Comparison of ENCODE assay signal across 15 cellular contexts in the genomic region with DNA sequence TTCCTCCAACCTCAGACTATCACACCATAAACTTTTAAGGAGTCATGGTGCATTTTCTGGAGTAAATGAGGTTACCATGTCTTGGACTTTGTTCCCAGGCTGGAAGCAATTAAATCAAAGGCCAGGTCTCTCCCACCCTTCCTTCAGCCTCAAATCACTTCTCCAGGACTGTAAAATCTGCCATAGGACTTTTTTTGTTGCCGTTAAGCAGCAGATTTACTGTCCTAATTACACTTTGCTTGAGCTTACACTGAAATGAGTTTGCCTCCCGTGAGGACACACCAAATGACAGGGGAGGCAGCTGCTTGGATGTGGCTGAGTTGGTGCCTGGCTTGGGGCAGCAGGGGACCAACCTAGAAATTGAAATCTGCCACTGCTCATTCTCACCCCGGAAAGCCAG. TPM values are rescaled to one million over a fixed set of nuclear protein-coding genes. Genes with fewer than 3 reads are reported as not detected.
DNase-seq lines count a peak whose midpoint lies in the region; ATAC-seq and TF ChIP-seq lines count a peak whose summit lies in the region.
"Had no signal": no experiment of that assay in that cellular context is flagged by ENCODE, and none has a peak within 500 bp of the region (broad histone marks: within the 10 kb centered on the region; RNA-seq: fewer than 3 reads in every experiment).

No MANE protein-coding gene starts in this region.

- in situ Hi-C loops in G401 (cut with HindIII; ENCODE audit: low sequenced_read_pairs) = no loop called here

- CTCF ChIA-PET in HEK293T (lab: Yijun Ruan, JAX) = no interaction called here

- peak overlapping the region; percentile 14 for H3K9ac ChIP-seq in neural progenitor cell

- H3K4me3 ChIP-seq in neural progenitor cell = no peak overlapping the region

- no peaks in the 10 kb centered on the region for H3K9me3 Mint-ChIP-seq in neural progenitor cell
- H3K9me3 Mint-ChIP-seq: HFFc6 had no signal

- no peak overlapping the region for H3K4me3 Mint-ChIP-seq in neural progenitor cell
- H3K4me3 Mint-ChIP-seq: HFFc6 had no signal

- H3K36me3 ChIP-seq in neural progenitor cell = no peaks in the 10 kb centered on the region

- DNase-seq in G401 (ENCODE audit: low spot score) = peak; percentile 30
- peak; percentile 26 for DNase-seq in NCI-H69 (lab: John Stamatoyannopoulos, UW)
- DNase-seq in left colon = no peak
- no peak for DNase-seq in neural progenitor cell (ENCODE audit: low spot score)
- DNase-seq in HUDEP-2 (lab: John Stamatoyannopoulos, UW; ENCODE audit: unreplicated experiment in 76 of 76) = no peak
- no peak for DNase-seq in HEK293T (ENCODE audit: extremely low spot score)
- DNase-seq: ACHN, AML-193, COR-L47, HFFc6, NCI-H1436, NCI-H2029 treated with DMSO at 0.1 percent for 48 hours, NCI-H524, SIG-M5 had no signal

- H3K27ac ChIP-seq in neural progenitor cell = no peak overlapping the region

- no peak overlapping the region for H3K27ac Mint-ChIP-seq in neural progenitor cell
- H3K27ac Mint-ChIP-seq: HFFc6 had no signal

- peaks cover 9% of the 10 kb centered on the region for H3K4me1 ChIP-seq in neural progenitor cell

- ATAC-seq in left colon (peak; percentile 86), HG03432 (IDR thresholded peaks at IDR 0.05; ENCODE audit: unreplicated experiment) (no peak)

- H3K4me2 ChIP-seq in neural progenitor cell = no peak overlapping the region

- H4K20me1 ChIP-seq in neural progenitor cell (ENCODE audit: low read depth) = peaks cover 54% of the 10 kb centered on the region

- intact Hi-C loops in left colon (cut with DNase I, micrococcal nuclease) = no loop called here

- POLR2A ChIA-PET in HEK293T (lab: Yijun Ruan, JAX) = interaction anchor here (1.8 kb wide), 1 partner anchor 24 kb away, joined by 6 read pairs; the partner anchor contains the start of gene NMT1

- H3K27me3 ChIP-seq in neural progenitor cell = no peaks in the 10 kb centered on the region

- H3K36me3 Mint-ChIP-seq in neural progenitor cell = peaks cover 7% of the 10 kb centered on the region

- no peak overlapping the region for H2AFZ ChIP-seq in neural progenitor cell (replicated peaks)

- no peak for TF ChIP-seq CTCF in neural progenitor cell (IDR thresholded peaks at IDR 0.05)

- no peaks in the 10 kb centered on the region for H3K9me3 ChIP-seq in neural progenitor cell (ENCODE audit: low read depth)

- H3F3A ChIP-seq in neural progenitor cell (ENCODE audit: low read depth) = peaks cover 16% of the 10 kb centered on the region

- peaks cover 20% of the 10 kb centered on the region for H3K4me1 Mint-ChIP-seq in neural progenitor cell

- H3K79me2 ChIP-seq in neural progenitor cell (ENCODE audit: low read depth) = peaks cover 38% of the 10 kb centered on the region

- H3K27me3 Mint-ChIP-seq in neural progenitor cell (ENCODE audit: insufficient read depth, low read depth) = peaks cover 2% of the 10 kb centered on the region

TF ChIP-seq in HEK293T, 16 proteins besides CTCF, POLR2A, EP300 and RAD21:
- TF ChIP-seq SUZ12 (IDR thresholded peaks at IDR 0.05) (no peak), FOXA1 (IDR thresholded peaks at IDR 0.05) (no peak), ZNF384 (IDR thresholded peaks at IDR 0.05) (no peak), SP1 (IDR thresholded peaks at IDR 0.05) (no peak), HDGF (IDR thresholded peaks at IDR 0.05; ENCODE audit: borderline replicate concordance) (no peak), PKNOX1 (IDR thresholded peaks at IDR 0.05) (no peak; the same call in 1 of the 2 replicates), FOXM1 (IDR thresholded peaks at IDR 0.05; ENCODE audit: borderline replicate concordance) (no peak), CTBP1 (IDR thresholded peaks at IDR 0.05; ENCODE audit: borderline replicate concordance) (no peak), NFRKB (IDR thresholded peaks at IDR 0.05) (no peak), L3MBTL2 (conservative IDR thresholded peaks at IDR 0.05) (no peak), FOXK2 (IDR thresholded peaks at IDR 0.05) (no peak), LEF1 (IDR thresholded peaks at IDR 0.05; ENCODE audit: borderline replicate concordance) (no peak), ARNT (IDR thresholded peaks at IDR 0.05) (no peak), TARDBP (IDR thresholded peaks at IDR 0.05) (no peak), BHLHE40 (IDR thresholded peaks at IDR 0.05; ENCODE audit: borderline replicate concordance) (no peak), ELF4 (IDR thresholded peaks at IDR 0.05) (no peak)
TF ChIP-seq in HEK293T: peak in this region for 0.

RNA-seq across cellular contexts. Expression of gene DCAKD, which starts 14.7 kb away (rescaled TPM):
- total RNA-seq in G401 (2014; rRNA removed; shearing (Covaris generic)) = 73.9 and 80.9 TPM in 2 replicates
- total RNA-seq in left colon (10 to 100 TPM; 25.7 to 28.1 TPM), neural progenitor cell (ENCODE audit: low replicate concordance) (31.4 and 91.5 TPM in 2 replicates)

RNA-seq across cellular contexts. Expression of gene NMT1, which starts 24.4 kb away (rescaled TPM):
- total RNA-seq in G401 (2014; rRNA removed; shearing (Covaris generic)) = 117 and 153 TPM in 2 replicates
- total RNA-seq in left colon (10 to 100 TPM; 48.2 to 69.5 TPM), neural progenitor cell (ENCODE audit: low replicate concordance) (95.0 and 101 TPM in 2 replicates)

Comparison
In these comparisons a context has a peak if more than half of its experiments do, and no peak if none do; other contexts are left out.
1. DNase-seq: peak in G401 (single experiment) and NCI-H69 (single experiment); none in left colon (0 of 2), neural progenitor cell (single experiment), HUDEP-2 (0 of 76) and HEK293T (single experiment).